ENCODE assay signal across 20 cellular contexts in the genomic region with DNA sequence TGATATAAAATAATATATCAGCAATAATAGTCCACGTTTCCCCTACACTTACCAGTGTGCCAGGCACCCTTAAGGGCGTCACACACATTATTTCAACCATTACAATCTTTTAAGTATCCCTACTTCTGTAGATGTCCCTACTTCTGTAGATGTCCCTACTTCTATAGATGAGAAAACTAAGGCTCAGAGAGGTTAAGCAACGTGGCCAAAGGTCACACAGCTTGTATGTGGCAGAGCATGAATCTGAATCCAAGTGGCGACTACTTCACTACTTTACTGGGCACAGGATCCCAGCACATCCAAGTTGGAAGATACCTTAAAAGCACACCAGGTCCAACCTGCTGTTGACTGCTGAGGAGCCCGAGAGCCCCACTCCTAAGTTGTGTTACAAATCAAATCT.
DNase-seq lines count a peak whose midpoint lies in the region; ATAC-seq, FAIRE-seq and TF ChIP-seq lines count a peak whose summit lies in the region.
"Had no signal": no experiment of that assay in that cellular context is flagged by ENCODE, and none has a peak within 500 bp of the region (broad histone marks: within the 10 kb centered on the region; RNA-seq: fewer than 3 reads in every experiment).

No MANE protein-coding gene starts in this region.

- H3K4me3 Mint-ChIP-seq in stimulated activated memory B cell treated with anti-CD40 and anti-IgM and Interleukin-4, amounts not matched to agents 10 μg/mL and 1 μg/mL and 100 μg/mL, for 72 hours = no peak overlapping the region
- H3K4me3 Mint-ChIP-seq: CD4-positive, alpha-beta T cell; CD8-positive, alpha-beta memory T cell had no signal

- no peaks in the 10 kb centered on the region for H3K36me3 ChIP-seq in HepG2 (replicated peaks in 1 of 2; ENCODE audit: control insufficient read depth in 1 of 2, insufficient read depth in 2 of 2, low read length in 2 of 2)
- no peaks in the 10 kb centered on the region for H3K36me3 ChIP-seq in right lobe of liver
- no peaks in the 10 kb centered on the region for H3K36me3 ChIP-seq in HEK293 (ENCODE audit: control insufficient read depth in 2 of 2, insufficient read depth in 1 of 2, low read length in 2 of 2)
- H3K36me3 ChIP-seq in SK-N-SH (replicated peaks in 1 of 2; ENCODE audit: control insufficient read depth in 1 of 2, insufficient read depth in 2 of 2, low read length in 1 of 2) = no peaks in the 10 kb centered on the region
- H3K36me3 ChIP-seq: BLaER1, HAP-1 had no signal

- TF ChIP-seq CTCF in HepG2 (CRISPR knock-in tag; IDR thresholded peaks at IDR 0.05) (no peak), right lobe of liver (IDR thresholded peaks at IDR 0.05) (no peak), HEK293 (tag by site-specific recombination; IDR thresholded peaks at IDR 0.05) (no peak), SK-N-SH (IDR thresholded peaks at IDR 0.05) (no peak)

- H3K79me2 ChIP-seq in HepG2 (ENCODE audit: insufficient read depth, low read length) = no peaks in the 10 kb centered on the region
- no peaks in the 10 kb centered on the region for H3K79me2 ChIP-seq in SK-N-SH (ENCODE audit: insufficient read depth)

- H3K27ac ChIP-seq in HepG2 (ENCODE audit: extremely low read length, insufficient read depth, low read length) (no peak overlapping the region), right lobe of liver (no peak overlapping the region), HEK293 (ENCODE audit: extremely low read depth, low read depth, low read length) (no peak overlapping the region), SK-N-SH (ENCODE audit: low read depth in 2 of 2, low read length in 1 of 2) (no peak overlapping the region)
- H3K27ac ChIP-seq: BLaER1, C4-2B had no signal

- in situ Hi-C loops in HepG2 (cut with HindIII; ENCODE audit: extremely low pct_ligation_motif_present, low pct_unique_long_range_greater_than_20kb) = no loop called here

- no peaks in the 10 kb centered on the region for H3K27me3 Mint-ChIP-seq in stimulated activated memory B cell treated with anti-CD40 and anti-IgM and Interleukin-4, amounts not matched to agents 10 μg/mL and 1 μg/mL and 100 μg/mL, for 72 hours

- FAIRE-seq in HepG2 (lab: Jason Lieb, UNC) = no peak
- FAIRE-seq: D721Med, GM12878, GM18507, H54 had no signal

- POLR2A ChIA-PET in HepG2 (lab: Yijun Ruan, JAX) = no interaction called here
- POLR2A ChIA-PET in HEK293 (lab: Yijun Ruan, JAX) = no interaction called here
- POLR2A ChIA-PET in SK-N-SH (lab: Yijun Ruan, JAX) = no interaction called here

- CTCF ChIA-PET in HepG2 (lab: Yijun Ruan, JAX; ENCODE audit: low intra/inter-chr PET ratio, low total read pairs) = no interaction called here
- CTCF ChIA-PET in HEK293 (lab: Yijun Ruan, JAX) = interaction anchor here (1.9 kb wide), 1 partner anchor 12 kb away, joined by 8 read pairs; no protein-coding TSS in a partner anchor
- CTCF ChIA-PET in SK-N-SH (lab: Yijun Ruan, JAX) = interaction anchor here (1.4 kb wide), 1 partner anchor 12 kb away, joined by 4 read pairs; no protein-coding TSS in a partner anchor

- peaks cover 86% of the 10 kb centered on the region for H3K4me1 Mint-ChIP-seq in stimulated activated memory B cell treated with anti-CD40 and anti-IgM and Interleukin-4, amounts not matched to agents 10 μg/mL and 1 μg/mL and 100 μg/mL, for 72 hours

- no peaks in the 10 kb centered on the region for H3F3A ChIP-seq in SK-N-SH (replicated peaks; ENCODE audit: insufficient read depth)

- intact Hi-C loops in HepG2 (cut with micrococcal nuclease; ENCODE audit: unreplicated experiment) = no loop called here
- intact Hi-C loops in right lobe of liver (cut with DNase I) = no loop called here

- H3K9ac ChIP-seq in HepG2 (ENCODE audit: insufficient read depth, low read depth, low read length) = no peak overlapping the region
- H3K9ac ChIP-seq in SK-N-SH = no peak overlapping the region
- H3K9ac ChIP-seq: BLaER1 had no signal

- WGBS in HepG2 (ENCODE audit: low lambda C conversion rate) = under 1% methylated on average over 5 of the region's 5 CpGs
- 77% methylated on average over 3 of the region's 5 CpGs for WGBS in right lobe of liver (ENCODE audit: insufficient coverage, low coverage, low lambda C conversion rate, missing lambda C conversion rate)
- 42% methylated on average over 5 of the region's 5 CpGs for WGBS in SK-N-SH (ENCODE audit: low lambda C conversion rate)

- no peaks in the 10 kb centered on the region for H3K36me3 Mint-ChIP-seq in stimulated activated memory B cell treated with anti-CD40 and anti-IgM and Interleukin-4, amounts not matched to agents 10 μg/mL and 1 μg/mL and 100 μg/mL, for 72 hours

- ATAC-seq in HepG2 (no peak), right lobe of liver (no peak), GM21423 (IDR thresholded peaks at IDR 0.05; ENCODE audit: unreplicated experiment) (no peak)
- no peak for ATAC-seq in stimulated activated memory B cell treated with anti-CD40 and anti-IgM and Interleukin-4, amounts not matched to agents 10 μg/mL and 1 μg/mL and 100 μg/mL, for 72 hours
- ATAC-seq: GM12878 had no signal

- no peaks in the 10 kb centered on the region for H3K9me3 ChIP-seq in HepG2 (ENCODE audit: low read length)
- no peaks in the 10 kb centered on the region for H3K9me3 ChIP-seq in right lobe of liver
- H3K9me3 ChIP-seq in HEK293 (ENCODE audit: control insufficient read depth, insufficient read depth, low read depth, low read length) = no peaks in the 10 kb centered on the region
- no peaks in the 10 kb centered on the region for H3K9me3 ChIP-seq in SK-N-SH
- H3K9me3 ChIP-seq: HAP-1 had no signal

- TF ChIP-seq EP300 in HepG2 (IDR thresholded peaks at IDR 0.05; ENCODE audit: low read depth in 2 of 2, low read length in 2 of 2) = no peak
- TF ChIP-seq EP300 in HepG2 (CRISPR knock-in tag; IDR thresholded peaks at IDR 0.05; ENCODE audit: borderline replicate concordance) = no peak
- no peak for TF ChIP-seq EP300 in SK-N-SH (IDR thresholded peaks at IDR 0.05; ENCODE audit: borderline replicate concordance in 1 of 2, low read depth in 1 of 2, low read length in 1 of 2)

- peak overlapping the region; percentile 45 for H3K27ac Mint-ChIP-seq in stimulated activated memory B cell treated with anti-CD40 and anti-IgM and Interleukin-4, amounts not matched to agents 10 μg/mL and 1 μg/mL and 100 μg/mL, for 72 hours
- H3K27ac Mint-ChIP-seq: CD4-positive, alpha-beta T cell had no signal

- BruUV-seq in HepG2 (replicated peaks; lab: Mats Ljungman, UMichigan) = no TSS peak

- H3K9me2 ChIP-seq in SK-N-SH = no peaks in the 10 kb centered on the region

- H3K4me2 ChIP-seq in HepG2 (ENCODE audit: low read depth, low read length) = no peak overlapping the region
- H3K4me2 ChIP-seq in SK-N-SH = no peak overlapping the region
- H3K4me2 ChIP-seq: BLaER1 had no signal

- H4K20me1 ChIP-seq in HepG2 (ENCODE audit: insufficient read depth, low read length) (no peaks in the 10 kb centered on the region), SK-N-SH (ENCODE audit: insufficient read depth) (no peaks in the 10 kb centered on the region)
- H4K20me1 ChIP-seq: BLaER1 had no signal

- no peak for TF ChIP-seq POLR2A in HepG2 (IDR thresholded peaks at IDR 0.05; ENCODE audit: insufficient read depth in 1 of 2, low read depth in 2 of 2, low read length in 2 of 2)
- no peak for TF ChIP-seq POLR2A in right lobe of liver (IDR thresholded peaks at IDR 0.05)

- H3K4me1 ChIP-seq in HepG2 (ENCODE audit: insufficient read depth, low read length) (no peaks in the 10 kb centered on the region), right lobe of liver (peaks cover 0 to 11% (median 0%) of the 10 kb centered on the region in 4 donors), HEK293 (ENCODE audit: control insufficient read depth, insufficient read depth, low read length) (peaks cover 21% of the 10 kb centered on the region), SK-N-SH (ENCODE audit: control insufficient read depth in 1 of 2, insufficient read depth in 2 of 2, low read depth in 1 of 2, low read length in 1 of 2) (peaks cover 8 to 17% of the 10 kb centered on the region in 2 experiments; a peak in 2 of 4 replicates)

- H3K4me3 ChIP-seq in HepG2 (replicated peaks in 1 of 3; ENCODE audit: insufficient read depth in 1 of 3, low read depth in 2 of 3, low read length in 3 of 3) (no peak overlapping the region), right lobe of liver (no peak overlapping the region), HEK293 (ENCODE audit: low read depth, low read length) (no peak overlapping the region), SK-N-SH (ENCODE audit: low read depth in 2 of 2, low read length in 1 of 2) (no peak overlapping the region)
- H3K4me3 ChIP-seq: BLaER1, GM12878, HAP-1 had no signal

- peaks cover 2% of the 10 kb centered on the region for H3K9me3 Mint-ChIP-seq in stimulated activated memory B cell treated with anti-CD40 and anti-IgM and Interleukin-4, amounts not matched to agents 10 μg/mL and 1 μg/mL and 100 μg/mL, for 72 hours
- H3K9me3 Mint-ChIP-seq: CD4-positive, alpha-beta T cell had no signal

- H2AFZ ChIP-seq in HepG2 (ENCODE audit: low read length) (no peak overlapping the region), SK-N-SH (ENCODE audit: low read depth) (no peak overlapping the region)

- peaks cover 6 to 60% of the 10 kb centered on the region in 2 experiments for H3K27me3 ChIP-seq in HepG2 (ENCODE audit: control insufficient read depth in 1 of 2, insufficient read depth in 2 of 2, low read length in 2 of 2)
- H3K27me3 ChIP-seq in right lobe of liver = no peaks in the 10 kb centered on the region
- H3K27me3 ChIP-seq in SK-N-SH (ENCODE audit: insufficient read depth) = peaks cover 29% of the 10 kb centered on the region; the same call in 1 of the 2 replicates
- H3K27me3 ChIP-seq: BLaER1 had no signal

- TF ChIP-seq RAD21 in HepG2 (CRISPR knock-in tag; IDR thresholded peaks at IDR 0.05) (no peak), SK-N-SH (IDR thresholded peaks at IDR 0.05; ENCODE audit: low read length) (no peak)

- DNase-seq in HepG2 (ENCODE audit: low spot score) = no peak
- no peak for DNase-seq in right lobe of liver
- no peak for DNase-seq in SK-N-SH
- DNase-seq: CD4-positive, alpha-beta T cell; CD8-positive, alpha-beta memory T cell; DMS 273 treated with DMSO at 0.1 percent for 48 hours; DMS79; EL; GDM1; GOT3 had no signal

TF ChIP-seq in HepG2, 621 proteins besides CTCF, POLR2A, EP300 and RAD21 (continues in another document):
- TF ChIP-seq ZNF256 (CRISPR knock-in tag; conservative IDR thresholded peaks at IDR 0.05) (no peak), ZNF34 (CRISPR knock-in tag; IDR thresholded peaks at IDR 0.05; ENCODE audit: borderline replicate concordance) (no peak), TRIM24 (CRISPR knock-in tag; IDR thresholded peaks at IDR 0.05) (no peak)

TF ChIP-seq in SK-N-SH, 30 proteins besides CTCF, POLR2A, EP300 and RAD21 (continues in another document):
- TF ChIP-seq JUND (IDR thresholded peaks at IDR 0.05) (no peak), TAF1 (IDR thresholded peaks at IDR 0.05; ENCODE audit: borderline replicate concordance, low read depth, low read length) (no peak)
- TF ChIP-seq, protein P1, sequence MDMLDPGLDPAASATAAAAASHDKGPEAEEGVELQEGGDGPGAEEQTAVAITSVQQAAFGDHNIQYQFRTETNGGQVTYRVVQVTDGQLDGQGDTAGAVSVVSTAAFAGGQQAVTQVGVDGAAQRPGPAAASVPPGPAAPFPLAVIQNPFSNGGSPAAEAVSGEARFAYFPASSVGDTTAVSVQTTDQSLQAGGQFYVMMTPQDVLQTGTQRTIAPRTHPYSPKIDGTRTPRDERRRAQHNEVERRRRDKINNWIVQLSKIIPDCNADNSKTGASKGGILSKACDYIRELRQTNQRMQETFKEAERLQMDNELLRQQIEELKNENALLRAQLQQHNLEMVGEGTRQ (IDR thresholded peaks at IDR 0.05; ENCODE audit: borderline replicate concordance, low read depth, low read length) = no peak
